ENCODE assay signal across 15 cellular contexts in genomic region chr15:70947369-70948335, GRCh38. TPM values are rescaled to one million over a fixed set of nuclear protein-coding genes. Genes with fewer than 3 reads are reported as not detected.
"Had no signal": no experiment of that assay in that cellular context is flagged by ENCODE, and none has a peak within 500 bp of the region (broad histone marks: within the 10 kb centered on the region; RNA-seq: fewer than 3 reads in every experiment).

No MANE protein-coding gene starts in this region.

- ATAC-seq: activated naive CD4-positive, alpha-beta T cell treated with anti-CD3 and anti-CD28 coated beads, Interleukin-2, amount 50 U/mL, for 72 hours; activated T-cell treated with anti-CD3 and anti-CD28 coated beads, Interleukin-2, amount 50 U/mL, for 72 hours; natural killer cell had no signal

- DNase-seq: activated CD4-positive, alpha-beta T cell treated with anti-CD3 and anti-CD28 coated beads for 1 hour; activated gamma-delta T cell; activated T-cell treated with anti-CD3 and anti-CD28 coated beads, Interleukin-2, amount 50 U/mL, for 72 hours; adrenal gland; immature natural killer cell; kidney glomerular epithelial cell; natural killer cell; stimulated activated CD4-positive, alpha-beta T cell treated with anti-CD3 and anti-CD28 coated beads, Interleukin-12 subunit alpha, Interleukin-12 subunit beta, amount 100 ng/mL, for 4 hours; stimulated activated CD4-positive, alpha-beta T cell treated with anti-CD3 and anti-CD28 coated beads, Interleukin-2, amount 100 ng/mL, for 24 hours; stimulated activated naive CD4-positive, alpha-beta T cell treated with Interleukin-2 at 50 U/mL for 16 hours; SW 1271; T-helper 2 cell; thyroid gland; WERI-Rb-1 had no signal

RNA-seq across cellular contexts. Expression of gene LRRC49, which starts 55.0 kb away (rescaled TPM):
- total RNA-seq: activated naive CD4-positive, alpha-beta T cell treated with anti-CD3 and anti-CD28 coated beads, Interleukin-2, amount 50 U/mL, for 72 hours had no signal

RNA-seq across cellular contexts. Expression of gene THAP10, which starts 55.4 kb away (rescaled TPM):
- total RNA-seq: natural killer cell had no signal
